25 cellular contexts compared by ENCODE assay signal in the genomic region with DNA sequence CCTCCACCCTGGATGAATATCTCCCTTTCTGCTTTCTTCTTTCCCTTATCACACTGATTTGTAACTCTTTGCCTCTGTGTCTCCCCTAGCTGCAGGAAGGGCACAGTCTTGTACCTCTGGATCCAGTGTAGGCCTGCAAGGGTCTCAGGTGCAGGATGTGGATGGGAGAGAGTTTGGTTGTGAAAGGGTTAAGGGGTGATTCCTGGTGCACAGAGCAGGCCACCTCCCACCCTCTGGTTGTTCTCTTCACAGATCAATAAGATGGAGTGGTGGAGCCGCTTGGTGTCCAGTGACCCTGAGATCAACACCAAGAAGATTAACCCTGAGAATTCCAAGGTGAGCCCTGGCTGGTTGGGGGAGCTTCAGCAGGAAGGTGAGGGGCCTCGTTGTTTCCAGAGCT. TPM values are rescaled to one million over a fixed set of nuclear protein-coding genes. Genes with fewer than 3 reads are reported as not detected.
"Had no signal": no experiment of that assay in that cellular context is flagged by ENCODE, and none has a peak within 500 bp of the region (broad histone marks: within the 10 kb centered on the region; RNA-seq: fewer than 3 reads in every experiment).

No MANE protein-coding gene starts in this region.

- FAIRE-seq: astrocyte, colon, endometrium had no signal

- H3K4me1 ChIP-seq: neural progenitor cell, parathyroid adenoma, suprapubic skin, upper lobe of left lung had no signal

- H3K79me2 ChIP-seq: parathyroid adenoma had no signal

- H3K27me3 ChIP-seq: cardiac muscle cell, neural progenitor cell, suprapubic skin, upper lobe of left lung had no signal

- H3K4me1 Mint-ChIP-seq: WTC11 had no signal

- H3K27me3 Mint-ChIP-seq: activated CD4-positive, alpha-beta memory T cell treated with anti-CD3 and anti-CD28 coated beads, Interleukin-2, amount 10 ng/mL, durations not matched to agents 7 days and 5 days; activated T-cell treated with anti-CD3 and anti-CD28 coated beads, Interleukin-2, amount 50 U/mL, for 24 hours; stimulated activated naive CD8-positive, alpha-beta T cell treated with anti-CD3 and anti-CD28 coated beads, Interleukin-15, Interleukin-2, amounts not matched to agents 100 ng/mL and 50 ng/mL, for 24 hours had no signal

- H2AFZ ChIP-seq: neural progenitor cell, parathyroid adenoma had no signal

- ATAC-seq: WTC11 had no signal

- H3K36me3 ChIP-seq: neural progenitor cell had no signal

- H3K9me3 ChIP-seq: suprapubic skin, upper lobe of left lung had no signal

- DNase-seq: activated CD4-positive, alpha-beta memory T cell treated with anti-CD3 and anti-CD28 coated beads, Interleukin-2, amount 10 ng/mL, durations not matched to agents 7 days and 5 days; activated CD4-positive, alpha-beta T cell treated with anti-CD3 and anti-CD28 coated beads for 4 hours; activated gamma-delta T cell treated with Interleukin-2 at 50 U/mL for 16 hours; activated T-cell treated with anti-CD3 and anti-CD28 coated beads, Interleukin-2, amount 50 U/mL, for 24 hours; hippocampal formation; midbrain; SIG-M5; stimulated activated CD4-positive, alpha-beta T cell treated with anti-CD3 and anti-CD28 coated beads, Interleukin-4, amount 100 ng/mL, for 4 hours; stimulated activated CD8-positive, alpha-beta memory T cell treated with anti-CD3 and anti-CD28 coated beads, Interleukin-4, amount 100 ng/mL, for 48 hours; upper lobe of left lung had no signal

- H3K27ac Mint-ChIP-seq: activated CD4-positive, alpha-beta memory T cell treated with anti-CD3 and anti-CD28 coated beads, Interleukin-2, amount 10 ng/mL, durations not matched to agents 7 days and 5 days; activated T-cell treated with anti-CD3 and anti-CD28 coated beads, Interleukin-2, amount 50 U/mL, for 24 hours; neural progenitor cell; stimulated activated naive CD8-positive, alpha-beta T cell treated with anti-CD3 and anti-CD28 coated beads, Interleukin-15, Interleukin-2, amounts not matched to agents 100 ng/mL and 50 ng/mL, for 24 hours; T-helper 1 cell treated with Interleukin-12 subunit alpha and Interleukin-12 subunit beta and Interleukin-4 antibody, amounts not matched to agents 30 μg/mL and 1 μg/mL, for 36 hours; WTC11 had no signal

- H3K9ac ChIP-seq: neural progenitor cell, parathyroid adenoma had no signal

- H3K9me3 Mint-ChIP-seq: activated CD4-positive, alpha-beta memory T cell treated with anti-CD3 and anti-CD28 coated beads, Interleukin-2, amount 10 ng/mL, durations not matched to agents 7 days and 5 days; activated T-cell treated with anti-CD3 and anti-CD28 coated beads, Interleukin-2, amount 50 U/mL, for 24 hours; neural progenitor cell; stimulated activated naive CD8-positive, alpha-beta T cell treated with anti-CD3 and anti-CD28 coated beads, Interleukin-15, Interleukin-2, amounts not matched to agents 100 ng/mL and 50 ng/mL, for 24 hours; T-helper 1 cell treated with Interleukin-12 subunit alpha and Interleukin-12 subunit beta and Interleukin-4 antibody, amounts not matched to agents 30 μg/mL and 1 μg/mL, for 36 hours; WTC11 had no signal

- H3K27ac ChIP-seq: cardiac muscle cell, neural progenitor cell, parathyroid adenoma, suprapubic skin, upper lobe of left lung had no signal

- H3K4me3 ChIP-seq: cardiac muscle cell, lung, neural progenitor cell, suprapubic skin, upper lobe of left lung had no signal

- H3K4me2 ChIP-seq: neural progenitor cell had no signal

- H3K4me3 Mint-ChIP-seq: activated CD4-positive, alpha-beta memory T cell treated with anti-CD3 and anti-CD28 coated beads, Interleukin-2, amount 10 ng/mL, durations not matched to agents 7 days and 5 days; activated T-cell treated with anti-CD3 and anti-CD28 coated beads, Interleukin-2, amount 50 U/mL, for 24 hours; neural progenitor cell; stimulated activated naive CD8-positive, alpha-beta T cell treated with anti-CD3 and anti-CD28 coated beads, Interleukin-15, Interleukin-2, amounts not matched to agents 100 ng/mL and 50 ng/mL, for 24 hours; T-helper 1 cell treated with Interleukin-12 subunit alpha and Interleukin-12 subunit beta and Interleukin-4 antibody, amounts not matched to agents 30 μg/mL and 1 μg/mL, for 36 hours; WTC11 had no signal

RNA-seq across cellular contexts. Expression of a gene that starts 15.1 kb away (rescaled TPM):
- total RNA-seq: skeletal muscle tissue had no signal

RNA-seq across cellular contexts. Expression of a gene that starts 31.4 kb away (rescaled TPM):
- total RNA-seq: activated CD4-positive, alpha-beta memory T cell treated with anti-CD3 and anti-CD28 coated beads, Interleukin-2, amount 10 ng/mL, durations not matched to agents 7 days and 5 days; astrocyte; kidney epithelial cell; renal cortical epithelial cell; skeletal muscle tissue; suprapubic skin; WTC11 had no signal
- polyA plus RNA-seq: esophagus had no signal

RNA-seq across cellular contexts. Expression of a gene that starts 48.4 kb away (rescaled TPM):
- total RNA-seq: activated CD4-positive, alpha-beta memory T cell treated with anti-CD3 and anti-CD28 coated beads, Interleukin-2, amount 10 ng/mL, durations not matched to agents 7 days and 5 days had no signal
